Comparison of ENCODE assay signal across 7 cellular contexts in genomic region chr6:26120115-26120514, GRCh38. TPM values are rescaled to one million over a fixed set of nuclear protein-coding genes. Genes with fewer than 3 reads are reported as not detected.
DNase-seq lines count a peak whose midpoint lies in the region; ATAC-seq, FAIRE-seq and TF ChIP-seq lines count a peak whose summit lies in the region.
"Not testable (repeated sequence)": the region's sequence is repeated elsewhere in the genome, so short reads cannot be mapped to it uniquely, and the experiment has no call there.

No MANE protein-coding gene starts in this region.

- H3K27me3 Mint-ChIP-seq in Calu3 (ENCODE audit: unreplicated experiment) (peaks cover 14% of the 10 kb centered on the region), neural progenitor cell (ENCODE audit: insufficient read depth, low read depth) (peaks cover 13% of the 10 kb centered on the region)

- not testable (repeated sequence) for FAIRE-seq in A549 (lab: Jason Lieb, UNC); GM12878 (lab: Jason Lieb, UNC)

- peak overlapping the region; percentile 92 for H3K27ac Mint-ChIP-seq in Calu3 (ENCODE audit: unreplicated experiment)
- not testable (repeated sequence) for H3K27ac Mint-ChIP-seq in neural progenitor cell

- TF ChIP-seq RAD21 in A549 (conservative IDR thresholded peaks at IDR 0.05 in 1 of 2, IDR thresholded peaks at IDR 0.05 in 1 of 2); GM12878 (IDR thresholded peaks at IDR 0.05; ENCODE audit: insufficient read depth, low read depth, low read length): not testable (repeated sequence)

- not testable (repeated sequence) for TF ChIP-seq EP300 in A549 (IDR thresholded peaks at IDR 0.05); GM12878 (IDR thresholded peaks at IDR 0.05; ENCODE audit: borderline replicate concordance in 1 of 2, control insufficient read depth in 1 of 2, low read depth in 2 of 2, low read length in 2 of 2)

- peak overlapping the region; percentile 85 for H3K4me2 ChIP-seq in A549
- not testable (repeated sequence) for H3K4me2 ChIP-seq in GM12878 (ENCODE audit: control insufficient read depth, insufficient read depth); neural progenitor cell

- H3F3A ChIP-seq in neural progenitor cell (ENCODE audit: low read depth): peaks cover 43% of the 10 kb centered on the region

- not testable (repeated sequence) for H4K20me1 ChIP-seq in GM12878 (ENCODE audit: control insufficient read depth, insufficient read depth)
- peaks cover 11% of the 10 kb centered on the region for H4K20me1 ChIP-seq in neural progenitor cell (ENCODE audit: low read depth)

- H3K4me3 ChIP-seq in A549; Panc1 (ENCODE audit: low read depth in 2 of 2, low read length in 2 of 2); GM12878; iPS-18a (ENCODE audit: low read length); neural progenitor cell: not testable (repeated sequence)

- in situ Hi-C loops in Panc1 (cut with HindIII; ENCODE audit: low pct_unique_long_range_greater_than_20kb, low sequenced_read_pairs): not testable (repeated sequence)
- in situ Hi-C loops in GM12878 (cut with MboI): loop anchor here (5.0 to 10.0 kb wide), 3 partner anchors 77 to 1715 kb away; a partner anchor contains a TSS

- not testable (repeated sequence) for TF ChIP-seq POLR2A in A549 (IDR thresholded peaks at IDR 0.05; ENCODE audit: low read length); GM12878 (IDR thresholded peaks at IDR 0.05; ENCODE audit: low read depth, low read length)

- H3K4me3 Mint-ChIP-seq in Calu3 (ENCODE audit: low read depth, unreplicated experiment); neural progenitor cell: not testable (repeated sequence)

- H3K4me1 ChIP-seq in A549 (peaks cover 46% of the 10 kb centered on the region), Panc1 (ENCODE audit: control insufficient read depth, insufficient read depth, low read length) (peaks cover 34% of the 10 kb centered on the region), iPS-18a (ENCODE audit: control insufficient read depth, low read depth, low read length) (peaks cover 26% of the 10 kb centered on the region), neural progenitor cell (peaks cover 16% of the 10 kb centered on the region)
- H3K4me1 ChIP-seq in GM12878 (ENCODE audit: control insufficient read depth, insufficient read depth, low read length): not testable (repeated sequence)

- DNase-seq in A549 (ENCODE audit: low read depth in 1 of 2, low spot score in 1 of 2); Calu3; Panc1 (ENCODE audit: low read depth, low spot score); GM12878 (ENCODE audit: low read depth, low spot score); neural progenitor cell (ENCODE audit: low spot score): not testable (repeated sequence)

- not testable (repeated sequence) for H3K36me3 ChIP-seq in KOPT-K1 (ENCODE audit: insufficient read depth, low read length); Panc1 (ENCODE audit: control insufficient read depth, insufficient read depth, low read length); GM12878 (ENCODE audit: control insufficient read depth in 2 of 2, insufficient read depth in 2 of 2, low read length in 1 of 2); iPS-18a (ENCODE audit: control insufficient read depth, low read depth, low read length); neural progenitor cell

- intact Hi-C loops in Calu3 (cut with micrococcal nuclease; ENCODE audit: unreplicated experiment) (loop anchor here (2.0 to 5.0 kb wide), 4 partner anchors 53 to 152 kb away; a partner anchor contains a TSS), Panc1 (cut with micrococcal nuclease; ENCODE audit: unreplicated experiment) (loop anchor here (5.0 kb wide), 1 partner anchor 1772 kb away; a partner anchor contains a TSS), GM12878 (cut with micrococcal nuclease; ENCODE audit: unreplicated experiment) (loop anchor here (5.0 kb wide), 1 partner anchor 1692 kb away; a partner anchor contains a TSS)

- H3K36me3 Mint-ChIP-seq in Calu3 (ENCODE audit: insufficient read depth, unreplicated experiment): peaks cover 42% of the 10 kb centered on the region
- not testable (repeated sequence) for H3K36me3 Mint-ChIP-seq in neural progenitor cell

- not testable (repeated sequence) for H3K9me3 Mint-ChIP-seq in Calu3 (ENCODE audit: low read depth, unreplicated experiment); neural progenitor cell

- SMC1A ChIA-PET in GM12878 (lab: Charles Lee; ENCODE audit: uncharacterized antibody, unreplicated experiment): interaction anchor here (0.9 to 3.2 kb wide), 6 partner anchors 8 to 78 kb away, joined by 3 to 14 read pairs (median 4); a partner anchor contains a TSS

- H3K9me3 ChIP-seq in A549; KOPT-K1 (ENCODE audit: insufficient read depth, low read length, poor library complexity, severe bottlenecking); Panc1 (ENCODE audit: control insufficient read depth, insufficient read depth, low read depth, low read length); GM12878 (replicated peaks; ENCODE audit: control insufficient read depth, insufficient read depth, low read length); iPS-18a (ENCODE audit: control insufficient read depth, low read depth, low read length); neural progenitor cell (ENCODE audit: low read depth): not testable (repeated sequence)

- not testable (repeated sequence) for BruUV-seq in Calu3 (replicated peaks; lab: Mats Ljungman, UMichigan); Panc1 (replicated peaks; lab: Mats Ljungman, UMichigan); GM12878 (replicated peaks; lab: Mats Ljungman, UMichigan)

- H2AFZ ChIP-seq in GM12878 (ENCODE audit: control insufficient read depth, low read depth, low read length); neural progenitor cell (replicated peaks): not testable (repeated sequence)

- not testable (repeated sequence) for H3K9ac ChIP-seq in GM12878 (ENCODE audit: control insufficient read depth, insufficient read depth, low read length); iPS-18a (ENCODE audit: low read length); neural progenitor cell

- RAD21 ChIA-PET in GM12878 (lab: Charles Lee; ENCODE audit: unreplicated experiment): interaction anchor here (1.0 to 1.4 kb wide), 5 partner anchors 16 to 97 kb away, joined by 3 read pairs; a partner anchor contains a TSS

- not testable (repeated sequence) for H3K27me3 ChIP-seq in Panc1 (ENCODE audit: control insufficient read depth, insufficient read depth, low read length); GM12878 (replicated peaks in 1 of 2; ENCODE audit: control insufficient read depth in 2 of 2, insufficient read depth in 2 of 2, low read length in 1 of 2); iPS-18a (ENCODE audit: control insufficient read depth, insufficient read depth, low read length); neural progenitor cell

- WGBS in A549 (ENCODE audit: missing lambda C conversion rate): 77% methylated on average over 8 of the region's 8 CpGs
- WGBS in GM12878 (ENCODE audit: insufficient coverage, insufficient replicate concordance, low lambda C conversion rate, missing lambda C conversion rate): 93% methylated on average over 8 of the region's 8 CpGs

- POLR2A ChIA-PET in A549 (lab: Yijun Ruan, JAX): interaction anchor here (0.6 to 1.8 kb wide), 6 partner anchors 16 to 1717 kb away, joined by 3 to 9 read pairs (median 4); a partner anchor contains a TSS
- POLR2A ChIA-PET in Panc1 (lab: Charles Lee): interaction anchor here (0.6 to 1.5 kb wide), 4 partner anchors 15 to 93 kb away, joined by 4 to 9 read pairs (median 6); a partner anchor contains a TSS
- POLR2A ChIA-PET in GM12878 (lab: Charles Lee): interaction anchor here (0.7 to 2.5 kb wide), 5 partner anchors 12 to 99 kb away, joined by 3 to 14 read pairs (median 5); a partner anchor contains a TSS

- H3K79me2 ChIP-seq in GM12878 (ENCODE audit: control insufficient read depth, insufficient read depth, low read length) (peaks cover 17% of the 10 kb centered on the region), neural progenitor cell (ENCODE audit: low read depth) (peaks cover 12% of the 10 kb centered on the region)

- peaks cover 24% of the 10 kb centered on the region for H3K4me1 Mint-ChIP-seq in Calu3 (ENCODE audit: low read depth, unreplicated experiment)
- peaks cover 22% of the 10 kb centered on the region for H3K4me1 Mint-ChIP-seq in neural progenitor cell

- ATAC-seq in A549, Panc1, GM12878: not testable (repeated sequence)

- TF ChIP-seq CTCF in A549 (IDR thresholded peaks at IDR 0.05); Calu3 (IDR thresholded peaks at IDR 0.05; ENCODE audit: unreplicated experiment); Panc1 (IDR thresholded peaks at IDR 0.05); GM12878 (IDR thresholded peaks at IDR 0.05 in 2 of 3, conservative IDR thresholded peaks at IDR 0.05 in 1 of 3; ENCODE audit: control insufficient read depth in 2 of 3, extremely low read depth in 1 of 3, insufficient read depth in 1 of 3, low read depth in 3 of 3, low read length in 3 of 3); neural progenitor cell (IDR thresholded peaks at IDR 0.05): not testable (repeated sequence)

- H3K27ac ChIP-seq in A549 (peak overlapping the region; percentile 98), KOPT-K1 (ENCODE audit: low read depth, low read length, poor library complexity, severe bottlenecking) (peak overlapping the region; percentile 99), Panc1 (ENCODE audit: low read length) (peak overlapping the region; percentile 100), GM12878 (ENCODE audit: control insufficient read depth, insufficient read depth) (peak overlapping the region; percentile 6; the same call in 1 of the 2 replicates), iPS-18a (ENCODE audit: low read length) (peak overlapping the region; percentile 46), neural progenitor cell (peak overlapping the region; percentile 44)

- CTCF ChIA-PET in A549 (lab: Yijun Ruan, JAX): interaction anchor here (0.6 to 2.0 kb wide), 2 partner anchors 55 to 1007 kb away, joined by 3 to 10 read pairs; no protein-coding TSS in a partner anchor
- CTCF ChIA-PET in Calu3 (lab: Charles Lee); Panc1 (lab: Charles Lee): not testable (repeated sequence)
- CTCF ChIA-PET in GM12878 (lab: Yijun Ruan, JAX): interaction anchor here (1.1 to 1.6 kb wide), 2 partner anchors 12 to 18 kb away, joined by 3 to 5 read pairs; a partner anchor contains a TSS

RNA-seq across cellular contexts. Expression of gene HFE, which starts 32.9 kb away (rescaled TPM):
- 31.7 and 35.9 TPM in 2 replicates for polyA plus RNA-seq in A549 (2011; rRNA removed)
- polyA plus RNA-seq in A549 (2012; cell fraction: cytosol; rRNA removed): 14.3 and 14.8 TPM in 2 replicates
- polyA plus RNA-seq in A549 (2012; cell fraction: nucleus; rRNA removed): 16.5 and 16.8 TPM in 2 replicates
- 15.5 to 19.9 TPM (median 18.1 TPM) in 3 replicates for polyA plus RNA-seq in A549 (2017; fragmentation: RNase III; extraction: RNeasy Plus Mini Kit Qiagen cat#74134 plus additional on column Dnase treatment)
- 25.1 and 35.6 TPM in 2 replicates for polyA minus RNA-seq in A549 (2011; rRNA and poly(A)+ RNA removed)
- 24.9 and 27.1 TPM in 2 replicates for total RNA-seq in Calu3 (2022)
- total RNA-seq in Panc1 (2021; ENCODE audit: unreplicated experiment): 12.1 TPM
- polyA plus RNA-seq in Panc1 (2012; ENCODE audit: insufficient read length): 17.7 TPM
- 4.1 and 4.5 TPM in 2 replicates for total RNA-seq in GM12878 (2013; cell fraction: nucleolus; rRNA removed)
- total RNA-seq in GM12878 (2014; rRNA removed): 1.5 and 2.1 TPM in 2 replicates
- 1.9 and 2.3 TPM in 2 replicates for total RNA-seq in GM12878 (2014; rRNA removed; fragmentation: Illumina TruSeq; extraction: Trizol)
- total RNA-seq in GM12878 (2021): 2.3 and 3.2 TPM in 2 replicates
- polyA plus RNA-seq in GM12878 (2011; ENCODE audit: low read depth): 1.1 TPM
- 5.9 TPM in 2 replicates for polyA plus RNA-seq in GM12878 (2011; rRNA removed)
- 4.6 and 4.8 TPM in 2 replicates for polyA plus RNA-seq in GM12878 (2011; cell fraction: cytosol; rRNA removed)
- polyA plus RNA-seq in GM12878 (2011; cell fraction: nucleus; rRNA removed): 5.6 and 6.5 TPM in 2 replicates
- 0.95 and 2.1 TPM in 2 replicates for polyA plus RNA-seq in GM12878 (2012)
- polyA plus RNA-seq in GM12878 (2014; fragmentation: Illumina TruSeq; extraction: Trizol): 2.2 and 5.1 TPM in 2 replicates
- 1 to 10 TPM in 1 of 2 experiments, under 1 TPM in 1; 0.52 to 1.2 TPM for polyA plus RNA-seq in GM12878 (2014; fragmentation: Nextera tagmentation; extraction: Ambion mirVana)
- polyA plus RNA-seq in GM12878 (2014; rRNA removed): 2.2 and 3.0 TPM in 2 replicates
- polyA plus RNA-seq in GM12878 (2016; fragmentation: Nextera tagmentation; extraction: Ambion mirVana): 1 to 10 TPM; 1.3 to 1.5 TPM
- 6.9 and 8.1 TPM in 2 replicates for polyA minus RNA-seq in GM12878 (2011; rRNA and poly(A)+ RNA removed)
- polyA minus RNA-seq in GM12878 (2011; cell fraction: cytosol; rRNA and poly(A)+ RNA removed): 1.1 and 1.9 TPM in 2 replicates
- 2.1 and 2.3 TPM in 2 replicates for polyA minus RNA-seq in GM12878 (2011; cell fraction: nucleus; rRNA and poly(A)+ RNA removed)
- 0.43 and 1.5 TPM in 2 replicates for total RNA-seq in neural progenitor cell (ENCODE audit: low replicate concordance)

Comparison
In these comparisons a context has a peak if more than half of its experiments do, and no peak if none do; other contexts are left out.
1. H3K27ac ChIP-seq: peak in every context shown above with its lines; median percentile 100 in Panc1; 99 in KOPT-K1; 98 in A549; 46 in iPS-18a; 44 in neural progenitor cell; 6 in GM12878.